9 cellular contexts compared by ENCODE assay signal in the genomic region with DNA sequence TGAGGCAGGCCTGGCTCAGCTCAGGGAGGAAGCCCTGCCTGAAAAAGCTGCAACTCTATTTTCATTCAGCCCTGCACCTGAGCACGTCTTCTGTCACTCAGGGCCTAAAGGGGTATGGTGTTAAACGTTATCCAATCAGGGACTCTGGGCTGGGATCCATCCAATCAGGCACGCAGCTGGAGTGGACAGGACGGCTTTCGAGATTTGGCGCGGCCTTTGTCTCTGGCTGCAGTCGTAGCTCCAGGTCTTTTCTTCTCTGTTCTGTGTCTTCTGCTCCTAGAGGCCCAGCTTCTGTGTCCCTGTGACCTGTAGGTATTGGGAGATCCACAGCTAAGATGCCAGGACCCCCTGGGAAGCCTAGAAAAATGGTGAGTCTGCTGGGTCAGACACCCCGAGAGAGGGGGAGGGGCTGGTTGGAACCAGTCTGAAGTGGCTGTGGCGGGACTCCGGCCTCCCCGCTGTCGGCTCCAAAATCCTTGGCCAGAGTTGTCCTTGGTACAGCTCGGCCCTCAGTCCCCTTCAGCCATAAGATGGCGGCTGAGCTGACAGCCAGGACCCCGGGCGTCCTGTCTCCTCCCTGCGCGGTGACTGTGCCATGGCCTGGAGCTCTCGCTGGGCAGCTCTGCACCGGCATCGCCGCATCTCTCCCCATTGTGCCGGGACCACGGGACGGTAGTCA. TPM values are rescaled to one million over a fixed set of nuclear protein-coding genes. Genes with fewer than 3 reads are reported as not detected.
A peak's percentile ranks its signal among the peaks of the same experiment; 100 is the strongest.
DNase-seq lines count a peak whose midpoint lies in the region; ATAC-seq and TF ChIP-seq lines count a peak whose summit lies in the region.
"Had no signal": no experiment of that assay in that cellular context is flagged by ENCODE, and none has a peak within 500 bp of the region (broad histone marks: within the 10 kb centered on the region; RNA-seq: fewer than 3 reads in every experiment).

No MANE protein-coding gene starts in this region.

- H3K4me3 ChIP-seq in HUES6 (ENCODE audit: low read depth, low read length) (peak overlapping the region; percentile 50; the same call in 1 of the 2 replicates), right atrium auricular region (peak overlapping the region; percentile 10 to 55), spleen (peak overlapping the region in 6 of 8 donors; percentile 6 to 51 (median 29)), WERI-Rb-1 (ENCODE audit: low read depth, low read length) (no peak overlapping the region)

- TF ChIP-seq POLR2A in spleen (IDR thresholded peaks at IDR 0.05) = no peak

- H3K27me3 ChIP-seq in HUES6 (ENCODE audit: control insufficient read depth, insufficient read depth, low read length) (peaks cover 5% of the 10 kb centered on the region; the same call in 1 of the 2 replicates), right atrium auricular region (no peaks in the 10 kb centered on the region), spleen (replicated peaks in 1 of 7) (peaks cover 0 to 51% (median 13%) of the 10 kb centered on the region in 7 donors), WERI-Rb-1 (ENCODE audit: insufficient read depth, low read depth, severe bottlenecking) (no peaks in the 10 kb centered on the region)

- H3K9ac ChIP-seq in HUES6 (ENCODE audit: low read length) = no peak overlapping the region

- H3K27ac ChIP-seq in HUES6 (ENCODE audit: low read depth, low read length) (no peak overlapping the region), right atrium auricular region (peak overlapping the region in 1 of 2 donors; percentile 39), spleen (no peak overlapping the region), WERI-Rb-1 (no peak overlapping the region)

- no peaks in the 10 kb centered on the region; the same call in 1 of the 2 replicates for H3K36me3 ChIP-seq in HUES6 (ENCODE audit: control insufficient read depth, insufficient read depth, low read length)
- H3K36me3 ChIP-seq in right atrium auricular region = no peaks in the 10 kb centered on the region
- no peaks in the 10 kb centered on the region for H3K36me3 ChIP-seq in spleen
- H3K36me3 ChIP-seq in WERI-Rb-1 = no peaks in the 10 kb centered on the region

- peak; percentile 77 for DNase-seq in astrocyte of the hippocampus (ENCODE audit: low read depth, low spot score)
- no peak for DNase-seq in right atrium auricular region (ENCODE audit: low spot score)
- DNase-seq in spleen = no peak
- no peak for DNase-seq in activated CD8-positive, alpha-beta memory T cell treated with anti-CD3 and anti-CD28 coated beads, Interleukin-2, amount 50 U/mL, for 4 hours
- no peak for DNase-seq in DMS153 treated with DMSO at 0.1 percent for 48 hours (lab: John Stamatoyannopoulos, UW; ENCODE audit: unreplicated experiment)
- DNase-seq in WERI-Rb-1 = no peak
- DNase-seq: activated CD8-positive, alpha-beta memory T cell treated with anti-CD3 and anti-CD28 coated beads, Interleukin-2, amount 50 U/mL, for 48 hours had no signal

- H3K4me1 ChIP-seq in HUES6 (ENCODE audit: control insufficient read depth, insufficient read depth, low read length) (no peaks in the 10 kb centered on the region), right atrium auricular region (peaks cover 0 to 10% of the 10 kb centered on the region in 2 donors), spleen (peaks cover 0 to 16% (median 4%) of the 10 kb centered on the region in 6 donors)

- intact Hi-C loops in spleen (cut with DNase I; ENCODE audit: low total_unique reads) = no loop called here

- 13 to 37% (median 27%) methylated on average over 15 to 26 of the region's 26 CpGs for WGBS in spleen, 5 donors

- TF ChIP-seq CTCF in right atrium auricular region (IDR thresholded peaks at IDR 0.05) (no peak), spleen (IDR thresholded peaks at IDR 0.05 in 8 of 11, conservative IDR thresholded peaks at IDR 0.05 in 3 of 11) (no peak), WERI-Rb-1 (IDR thresholded peaks at IDR 0.05; ENCODE audit: low read depth, low read length) (no peak)

- ATAC-seq in HG03442 (IDR thresholded peaks at IDR 0.05; ENCODE audit: unreplicated experiment) = no peak

- H3K9me3 ChIP-seq in HUES6 (ENCODE audit: control insufficient read depth, insufficient read depth, low read depth, low read length) (peaks cover 43% of the 10 kb centered on the region), right atrium auricular region (no peaks in the 10 kb centered on the region), spleen (peaks cover 0 to 42% (median 5%) of the 10 kb centered on the region in 8 donors), WERI-Rb-1 (ENCODE audit: severe bottlenecking) (peaks cover 4% of the 10 kb centered on the region)

RNA-seq across cellular contexts. Expression of gene ZNF680, which starts 11.7 kb away (rescaled TPM):
- total RNA-seq in right atrium auricular region (10 to 100 TPM in 1 of 2 donors, 1 to 10 TPM in 1; 9.6 to 21.5 TPM), spleen (10 to 100 TPM; 19.4 to 47.8 (median 25.7) TPM)
- 1 to 10 TPM; 5.0 to 7.9 (median 6.3) TPM for polyA plus RNA-seq in spleen
